21 cellular contexts compared by ENCODE assay signal in the genomic region with DNA sequence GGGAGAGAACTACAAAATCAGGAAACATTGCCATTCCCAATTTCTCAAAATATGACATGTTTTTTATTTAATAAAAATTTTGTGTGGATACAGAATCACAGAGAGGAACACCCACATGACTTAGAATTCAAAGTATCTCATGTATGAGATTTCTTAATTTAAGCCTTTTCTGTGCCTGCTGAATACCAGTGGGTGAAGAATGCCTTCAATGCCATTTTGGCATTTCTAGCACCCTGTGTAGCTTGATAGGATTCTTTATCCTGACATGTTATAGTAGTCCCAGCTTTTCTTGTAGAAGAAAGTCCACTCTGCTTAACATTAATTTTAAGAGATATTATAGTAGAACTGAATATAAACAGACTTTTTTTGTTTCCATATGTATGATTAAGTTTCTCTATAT. TPM values are rescaled to one million over a fixed set of nuclear protein-coding genes. Genes with fewer than 3 reads are reported as not detected.
DNase-seq lines count a peak whose midpoint lies in the region; ATAC-seq, FAIRE-seq and TF ChIP-seq lines count a peak whose summit lies in the region.
"Had no signal": no experiment of that assay in that cellular context is flagged by ENCODE, and none has a peak within 500 bp of the region (broad histone marks: within the 10 kb centered on the region; RNA-seq: fewer than 3 reads in every experiment).

No MANE protein-coding gene starts in this region.

- H3K27ac ChIP-seq in PC-9 (peak overlapping the region; percentile 97), hepatocyte (peak overlapping the region; percentile 78), stomach (peak overlapping the region in 3 of 5 donors; percentile 38 to 81 (median 71)), GM23338 (ENCODE audit: low read depth) (no peak overlapping the region)
- H3K27ac ChIP-seq: BLaER1, KMS-11, SK-N-MC had no signal

- peaks cover 40% of the 10 kb centered on the region; the same call in 1 of the 2 replicates for H3F3A ChIP-seq in PC-9 (ENCODE audit: insufficient read depth, low read depth)
- 0 out of 2 replicates have a peak, but pooled peaks cover 3% of the 10 kb centered on the region for H3F3A ChIP-seq in GM23338 (replicated peaks; ENCODE audit: low read depth)

- DNase-seq in PC-9 (no peak), hepatocyte (ENCODE audit: low spot score) (no peak), stomach (no peak), T-helper 17 cell (no peak), GM23338 (ENCODE audit: low spot score) (no peak)
- DNase-seq: CD4-positive, alpha-beta memory T cell; DMS53; MG63; NCI-H1048; NCI-H1436; NCI-H1930; NCI-H345; NCI-H526 had no signal

- H3K79me2 ChIP-seq in PC-9 (ENCODE audit: low read depth): peaks cover 33% of the 10 kb centered on the region
- H3K79me2 ChIP-seq in hepatocyte: peaks cover 17% of the 10 kb centered on the region
- peaks cover 12% of the 10 kb centered on the region for H3K79me2 ChIP-seq in GM23338 (replicated peaks; ENCODE audit: insufficient read depth)

- H3K9me3 ChIP-seq in PC-9 (ENCODE audit: insufficient read depth, low read depth) (no peaks in the 10 kb centered on the region), hepatocyte (ENCODE audit: low read depth) (no peaks in the 10 kb centered on the region), stomach (no peaks in the 10 kb centered on the region), T-helper 17 cell (ENCODE audit: control insufficient read depth, low read length, poor library complexity, severe bottlenecking) (no peaks in the 10 kb centered on the region)
- H3K9me3 ChIP-seq: BLaER1, MG63 had no signal

- POLR2A ChIA-PET in PC-9 (lab: Charles Lee; ENCODE audit: unreplicated experiment): interaction anchor here (0.5 kb wide), 1 partner anchor 40 kb away, joined by 3 read pairs; no protein-coding TSS in a partner anchor

- H3K27me3 ChIP-seq in PC-9 (ENCODE audit: insufficient read depth, low read depth) (no peaks in the 10 kb centered on the region), hepatocyte (no peaks in the 10 kb centered on the region), stomach (no peaks in the 10 kb centered on the region), GM23338 (ENCODE audit: insufficient read depth) (no peaks in the 10 kb centered on the region)
- H3K27me3 ChIP-seq: BLaER1, MG63 had no signal

- peak; percentile 42 for FAIRE-seq in G401.6 (lab: Jason Lieb, UNC)
- FAIRE-seq: A204.1 had no signal

- no peak for TF ChIP-seq POLR2A in stomach (IDR thresholded peaks at IDR 0.05)

- intact Hi-C loops in PC-9 (cut with micrococcal nuclease; ENCODE audit: unreplicated experiment): loop anchor here (10.0 kb wide), 1 partner anchor 222 kb away; no protein-coding TSS in a partner anchor
- intact Hi-C loops in stomach (cut with DNase I; ENCODE audit: low total_unique reads): loop anchor here (10.0 kb wide), 1 partner anchor 48 kb away; no protein-coding TSS in a partner anchor

- H3K4me3 Mint-ChIP-seq in T-helper 17 cell (no peak overlapping the region), GM23338 (no peak overlapping the region)
- H3K4me3 Mint-ChIP-seq: CD4-positive, alpha-beta memory T cell had no signal

- CTCF ChIA-PET in PC-9 (lab: Charles Lee): no interaction called here

- no peak overlapping the region for H2AFZ ChIP-seq in PC-9
- no peak overlapping the region for H2AFZ ChIP-seq in hepatocyte
- no peak overlapping the region for H2AFZ ChIP-seq in GM23338

- ATAC-seq in T-helper 17 cell (no peak), GM23338 (no peak), HG03196 (IDR thresholded peaks at IDR 0.05; ENCODE audit: unreplicated experiment) (no peak)
- ATAC-seq: Panc1, Right ventricle myocardium inferior had no signal

- H3K9me3 Mint-ChIP-seq in GM23338: no peaks in the 10 kb centered on the region; the same call in 2 of the 3 replicates
- H3K9me3 Mint-ChIP-seq: CD4-positive, alpha-beta memory T cell had no signal

- H4K20me1 ChIP-seq in PC-9 (ENCODE audit: insufficient read depth) (peaks cover 8% of the 10 kb centered on the region; the same call in 1 of the 2 replicates), hepatocyte (ENCODE audit: insufficient read depth, poor library complexity, severe bottlenecking) (peaks cover 11% of the 10 kb centered on the region), GM23338 (replicated peaks; ENCODE audit: insufficient read depth) (0 out of 2 replicates have a peak, but pooled peaks cover 4% of the 10 kb centered on the region)

- H3K36me3 Mint-ChIP-seq in T-helper 17 cell (ENCODE audit: low read depth) (peaks cover 2% of the 10 kb centered on the region), GM23338 (ENCODE audit: low read depth) (peaks cover 8% of the 10 kb centered on the region)

- H3K27me3 Mint-ChIP-seq in T-helper 17 cell: no peaks in the 10 kb centered on the region
- H3K27me3 Mint-ChIP-seq in GM23338 (ENCODE audit: insufficient read depth, low read depth, poor library complexity): peaks cover 3% of the 10 kb centered on the region
- H3K27me3 Mint-ChIP-seq: CD4-positive, alpha-beta memory T cell had no signal

- BruUV-seq in PC-9 (replicated peaks; lab: Mats Ljungman, UMichigan): no TSS peak

- no peak for TF ChIP-seq EP300 in stomach (IDR thresholded peaks at IDR 0.05)

- H3K4me2 ChIP-seq in PC-9 (peak overlapping the region; percentile 77), hepatocyte (no peak overlapping the region), GM23338 (no peak overlapping the region)
- H3K4me2 ChIP-seq: BLaER1, KMS-11 had no signal

- peaks cover 10% of the 10 kb centered on the region for H3K4me1 Mint-ChIP-seq in T-helper 17 cell
- peaks cover 3% of the 10 kb centered on the region; the same call in 2 of the 3 replicates for H3K4me1 Mint-ChIP-seq in GM23338

- no peak for TF ChIP-seq CTCF in PC-9 (conservative IDR thresholded peaks at IDR 0.05)
- no peak for TF ChIP-seq CTCF in hepatocyte (IDR thresholded peaks at IDR 0.05; ENCODE audit: poor library complexity)
- no peak for TF ChIP-seq CTCF in stomach (IDR thresholded peaks at IDR 0.05)
- no peak for TF ChIP-seq CTCF in GM23338 (conservative IDR thresholded peaks at IDR 0.05; ENCODE audit: low read depth in 2 of 2)

- H3K4me1 ChIP-seq in PC-9 (replicated peaks; ENCODE audit: insufficient read depth): peaks cover 49% of the 10 kb centered on the region
- peaks cover 6% of the 10 kb centered on the region for H3K4me1 ChIP-seq in hepatocyte (ENCODE audit: insufficient read depth)
- H3K4me1 ChIP-seq in stomach: peaks cover 13 to 18% (median 16%) of the 10 kb centered on the region in 4 donors
- H3K4me1 ChIP-seq in GM23338 (ENCODE audit: insufficient read depth): peaks cover 2% of the 10 kb centered on the region; the same call in 1 of the 2 replicates

- no peak overlapping the region for H3K4me3 ChIP-seq in PC-9
- H3K4me3 ChIP-seq in hepatocyte: no peak overlapping the region
- no peak overlapping the region for H3K4me3 ChIP-seq in stomach
- H3K4me3 ChIP-seq in GM23338: no peak overlapping the region
- H3K4me3 ChIP-seq: BLaER1, MG63, SK-N-MC had no signal

- H3K36me3 ChIP-seq in PC-9 (ENCODE audit: low read depth) (no peaks in the 10 kb centered on the region), hepatocyte (replicated peaks; ENCODE audit: insufficient read depth, low read depth) (no peaks in the 10 kb centered on the region), stomach (no peaks in the 10 kb centered on the region), GM23338 (ENCODE audit: insufficient read depth) (no peaks in the 10 kb centered on the region)
- H3K36me3 ChIP-seq: BLaER1 had no signal

- H3K9me2 ChIP-seq in PC-9 (ENCODE audit: insufficient read depth) (no peaks in the 10 kb centered on the region), hepatocyte (replicated peaks; ENCODE audit: insufficient read depth) (no peaks in the 10 kb centered on the region), GM23338 (ENCODE audit: insufficient read depth) (no peaks in the 10 kb centered on the region)

- H3K27ac Mint-ChIP-seq in T-helper 17 cell (no peak overlapping the region), GM23338 (no peak overlapping the region)

TF ChIP-seq in GM23338, 12 proteins besides CTCF, POLR2A, EP300 and RAD21 (continues in another document):
- TF ChIP-seq, protein P1, sequence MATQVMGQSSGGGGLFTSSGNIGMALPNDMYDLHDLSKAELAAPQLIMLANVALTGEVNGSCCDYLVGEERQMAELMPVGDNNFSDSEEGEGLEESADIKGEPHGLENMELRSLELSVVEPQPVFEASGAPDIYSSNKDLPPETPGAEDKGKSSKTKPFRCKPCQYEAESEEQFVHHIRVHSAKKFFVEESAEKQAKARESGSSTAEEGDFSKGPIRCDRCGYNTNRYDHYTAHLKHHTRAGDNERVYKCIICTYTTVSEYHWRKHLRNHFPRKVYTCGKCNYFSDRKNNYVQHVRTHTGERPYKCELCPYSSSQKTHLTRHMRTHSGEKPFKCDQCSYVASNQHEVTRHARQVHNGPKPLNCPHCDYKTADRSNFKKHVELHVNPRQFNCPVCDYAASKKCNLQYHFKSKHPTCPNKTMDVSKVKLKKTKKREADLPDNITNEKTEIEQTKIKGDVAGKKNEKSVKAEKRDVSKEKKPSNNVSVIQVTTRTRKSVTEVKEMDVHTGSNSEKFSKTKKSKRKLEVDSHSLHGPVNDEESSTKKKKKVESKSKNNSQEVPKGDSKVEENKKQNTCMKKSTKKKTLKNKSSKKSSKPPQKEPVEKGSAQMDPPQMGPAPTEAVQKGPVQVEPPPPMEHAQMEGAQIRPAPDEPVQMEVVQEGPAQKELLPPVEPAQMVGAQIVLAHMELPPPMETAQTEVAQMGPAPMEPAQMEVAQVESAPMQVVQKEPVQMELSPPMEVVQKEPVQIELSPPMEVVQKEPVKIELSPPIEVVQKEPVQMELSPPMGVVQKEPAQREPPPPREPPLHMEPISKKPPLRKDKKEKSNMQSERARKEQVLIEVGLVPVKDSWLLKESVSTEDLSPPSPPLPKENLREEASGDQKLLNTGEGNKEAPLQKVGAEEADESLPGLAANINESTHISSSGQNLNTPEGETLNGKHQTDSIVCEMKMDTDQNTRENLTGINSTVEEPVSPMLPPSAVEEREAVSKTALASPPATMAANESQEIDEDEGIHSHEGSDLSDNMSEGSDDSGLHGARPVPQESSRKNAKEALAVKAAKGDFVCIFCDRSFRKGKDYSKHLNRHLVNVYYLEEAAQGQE (IDR thresholded peaks at IDR 0.05; ENCODE audit: unreplicated experiment): no peak
- TF ChIP-seq ZNF114 (CRISPR knock-in tag; IDR thresholded peaks at IDR 0.05) (no peak), EZH2phosphoT487 (IDR thresholded peaks at IDR 0.05; ENCODE audit: unreplicated experiment) (no peak), NANOG (IDR thresholded peaks at IDR 0.05; ENCODE audit: borderline replicate concordance) (no peak), JUNB (IDR thresholded peaks at IDR 0.05; ENCODE audit: unreplicated experiment) (no peak), STAT1 (IDR thresholded peaks at IDR 0.05; ENCODE audit: unreplicated experiment) (no peak), EZH2 (IDR thresholded peaks at IDR 0.05; ENCODE audit: low read depth, unreplicated experiment) (no peak)

RNA-seq across cellular contexts. Expression of a gene that starts 3.1 kb away (rescaled TPM):
- total RNA-seq in PC-9 (2021) (116 and 119 TPM in 2 replicates), hepatocyte (44.5 and 46.0 TPM in 2 replicates), stomach (100 to 1,000 TPM; 123 to 534 (median 292) TPM), T-helper 17 cell (10 to 100 TPM; 59.0 to 71.4 TPM)
- polyA plus RNA-seq in hepatocyte (22.8 and 27.6 TPM in 2 replicates), stomach (10 to 100 TPM; 23.9 to 41.2 (median 26.7) TPM), GM23338 (2016; fragmentation: Nextera tagmentation; extraction: Ambion mirVana) (27.3 and 32.1 TPM in 2 replicates)
- 61.2 and 73.0 TPM in 2 replicates for total RNA-seq in GM23338 (2014; rRNA removed; shearing (Covaris generic))
